Comparison of ENCODE assay signal across 29 cellular contexts in genomic region chr1:112929979-112930378, GRCh38.
"Had no signal": no experiment of that assay in that cellular context is flagged by ENCODE, and none has a peak within 500 bp of the region (broad histone marks: within the 10 kb centered on the region; RNA-seq: fewer than 3 reads in every experiment).

No MANE protein-coding gene starts in this region.

- H3K27ac ChIP-seq: brain microvascular endothelial cell, esophagus squamous epithelium, parathyroid adenoma, testis, transverse colon, WERI-Rb-1 had no signal

- H3K79me2 ChIP-seq: parathyroid adenoma had no signal

- H3K4me3 ChIP-seq: esophagus squamous epithelium, testis, transverse colon had no signal

- DNase-seq: activated CD4-positive, alpha-beta memory T cell treated with anti-CD3 and anti-CD28 coated beads, Interleukin-2, amount 10 ng/mL, durations not matched to agents 7 days and 5 days; activated CD4-positive, alpha-beta T cell treated with anti-CD3 and anti-CD28 coated beads, Interleukin-2, amount 10 ng/mL, durations not matched to agents 7 days and 5 days; activated CD8-positive, alpha-beta memory T cell treated with anti-CD3 and anti-CD28 coated beads, Interleukin-2, amount 50 U/mL, for 48 hours; activated gamma-delta T cell; activated naive CD4-positive, alpha-beta T cell treated with anti-CD3 and anti-CD28 coated beads, Interleukin-2, amount 50 U/mL, for 16 hours; activated T-cell treated with anti-CD3 and anti-CD28 coated beads, Interleukin-2, amount 50 U/mL, for 24 hours; amniotic stem cell; brain microvascular endothelial cell; endodermal cell; esophagus squamous epithelium; hippocampal formation; left cardiac atrium; midbrain; naive thymus-derived CD4-positive, alpha-beta T cell; nucleus accumbens; right cardiac atrium; stimulated activated CD4-positive, alpha-beta T cell treated with anti-CD3 and anti-CD28 coated beads, Interleukin-2, amount 100 ng/mL, for 48 hours; stimulated activated naive CD8-positive, alpha-beta T cell treated with anti-CD3 and anti-CD28 coated beads, Interleukin-15, Interleukin-2, amounts not matched to agents 100 U/mL and 50 U/mL, for 24 hours; T-helper 17 cell; T1000; testis; transverse colon; WERI-Rb-1 had no signal

- H3K27me3 ChIP-seq: brain microvascular endothelial cell, esophagus squamous epithelium, testis, transverse colon had no signal

- ATAC-seq: activated CD4-positive, CD25-positive, alpha-beta regulatory T cell treated with anti-CD3 and anti-CD28 coated beads, Interleukin-2, amount 50 U/mL, for 24 hours; left cardiac atrium; naive thymus-derived CD4-positive, alpha-beta T cell; right cardiac atrium; stimulated activated naive CD8-positive, alpha-beta T cell treated with anti-CD3 and anti-CD28 coated beads, Interleukin-15, Interleukin-2, amounts not matched to agents 100 U/mL and 50 U/mL, for 24 hours; T-helper 17 cell had no signal

- H3K4me1 ChIP-seq: parathyroid adenoma, testis had no signal

- H3K9me3 ChIP-seq: esophagus squamous epithelium, testis, transverse colon had no signal

- H2AFZ ChIP-seq: parathyroid adenoma had no signal

- FAIRE-seq: astrocyte, frontal cortex, keratinocyte, urothelium cell line had no signal

- H3K9ac ChIP-seq: parathyroid adenoma had no signal
